8 cellular contexts compared by ENCODE assay signal in genomic region chr3:196639517-196640500, GRCh38. TPM values are rescaled to one million over a fixed set of nuclear protein-coding genes. Genes with fewer than 3 reads are reported as not detected.
A peak's percentile ranks its signal among the peaks of the same experiment; 100 is the strongest.
DNase-seq lines count a peak whose midpoint lies in the region; ATAC-seq and TF ChIP-seq lines count a peak whose summit lies in the region.

NRROS (plus strand) TSS chr3:196639694; CDS start chr3:196654540, 14,846 bp downstream.

- H3K79me2 ChIP-seq in OCI-LY1 (ENCODE audit: insufficient read depth, low read length): no peaks in the 10 kb centered on the region

- H3K9ac ChIP-seq in OCI-LY1 (ENCODE audit: low read length): no peak within 1 kb of the TSS

- peaks cover 27% of the 10 kb centered on the region for H3K36me3 Mint-ChIP-seq in activated T-helper 1 cell treated with anti-CD3 and anti-CD28 coated beads, Interleukin-12 subunit alpha, Interleukin-12 subunit beta, Interleukin-2, Interleukin-4 antibody, amounts not matched to agents 30 ng/mL and 10 ng/mL and 1 ng/mL, durations not matched to agents 14 hours and 24 hours and 36 hours (ENCODE audit: low read depth)
- H3K36me3 Mint-ChIP-seq in nephron progenitor cell (ENCODE audit: low read depth): no peaks in the 10 kb centered on the region

- peak; percentile 31 for ATAC-seq in HG03196 (IDR thresholded peaks at IDR 0.05; ENCODE audit: unreplicated experiment)

- H3K27ac ChIP-seq in OCI-LY1 (ENCODE audit: low read depth, low read length, poor library complexity, severe bottlenecking) (no peak within 1 kb of the TSS), substantia nigra (ENCODE audit: low read depth, low read length, poor library complexity, severe bottlenecking) (peak within 1 kb of the TSS; percentile 2)

- intact Hi-C loops in activated T-helper 1 cell treated with anti-CD3 and anti-CD28 coated beads, Interleukin-12 subunit alpha, Interleukin-12 subunit beta, Interleukin-2, Interleukin-4 antibody, amounts not matched to agents 30 ng/mL and 10 ng/mL and 1 ng/mL, durations not matched to agents 14 hours and 24 hours and 36 hours (cut with micrococcal nuclease): loop anchor here (1.0 kb wide), 4 partner anchors 8 to 45 kb away; no protein-coding TSS in a partner anchor

- H3K4me3 Mint-ChIP-seq in activated T-helper 1 cell treated with anti-CD3 and anti-CD28 coated beads, Interleukin-12 subunit alpha, Interleukin-12 subunit beta, Interleukin-2, Interleukin-4 antibody, amounts not matched to agents 30 ng/mL and 10 ng/mL and 1 ng/mL, durations not matched to agents 14 hours and 24 hours and 36 hours: peak within 1 kb of the TSS; percentile 94
- peak within 1 kb of the TSS; percentile 76 for H3K4me3 Mint-ChIP-seq in nephron progenitor cell

- H3K4me1 Mint-ChIP-seq in activated T-helper 1 cell treated with anti-CD3 and anti-CD28 coated beads, Interleukin-12 subunit alpha, Interleukin-12 subunit beta, Interleukin-2, Interleukin-4 antibody, amounts not matched to agents 30 ng/mL and 10 ng/mL and 1 ng/mL, durations not matched to agents 14 hours and 24 hours and 36 hours (ENCODE audit: low read depth): peaks cover 77% of the 10 kb centered on the region
- peaks cover 15% of the 10 kb centered on the region for H3K4me1 Mint-ChIP-seq in nephron progenitor cell

- no peaks in the 10 kb centered on the region for H3K27me3 Mint-ChIP-seq in activated T-helper 1 cell treated with anti-CD3 and anti-CD28 coated beads, Interleukin-12 subunit alpha, Interleukin-12 subunit beta, Interleukin-2, Interleukin-4 antibody, amounts not matched to agents 30 ng/mL and 10 ng/mL and 1 ng/mL, durations not matched to agents 14 hours and 24 hours and 36 hours (ENCODE audit: insufficient read depth)
- peaks cover 25% of the 10 kb centered on the region for H3K27me3 Mint-ChIP-seq in nephron progenitor cell (ENCODE audit: low read depth, poor library complexity)

- H3K36me3 ChIP-seq in OCI-LY1 (ENCODE audit: insufficient read depth, low read length): no peaks in the 10 kb centered on the region

- no peaks in the 10 kb centered on the region for H3F3A ChIP-seq in OCI-LY1 (ENCODE audit: insufficient read depth, low read length)

- peak within 1 kb of the TSS; percentile 43 for H3K4me3 ChIP-seq in OCI-LY1 (ENCODE audit: low read depth, low read length, poor library complexity, severe bottlenecking)
- peak within 1 kb of the TSS; percentile 57 for H3K4me3 ChIP-seq in fibroblast of the aortic adventitia (ENCODE audit: low read depth, low read length)

- no peak within 1 kb of the TSS for H2AFZ ChIP-seq in OCI-LY1 (ENCODE audit: low read length)

- H3K27me3 ChIP-seq in OCI-LY1 (ENCODE audit: insufficient read depth, low read length): peaks cover 18% of the 10 kb centered on the region; the same call in 1 of the 2 replicates

- H3K4me1 ChIP-seq in OCI-LY1 (ENCODE audit: insufficient read depth, low read length, severe bottlenecking): peaks cover 23% of the 10 kb centered on the region

- H3K9me3 ChIP-seq in OCI-LY1 (ENCODE audit: low read length): no peaks in the 10 kb centered on the region

- H3K27ac Mint-ChIP-seq in activated T-helper 1 cell treated with anti-CD3 and anti-CD28 coated beads, Interleukin-12 subunit alpha, Interleukin-12 subunit beta, Interleukin-2, Interleukin-4 antibody, amounts not matched to agents 30 ng/mL and 10 ng/mL and 1 ng/mL, durations not matched to agents 14 hours and 24 hours and 36 hours: peak within 1 kb of the TSS; percentile 94
- no peak within 1 kb of the TSS for H3K27ac Mint-ChIP-seq in nephron progenitor cell

- H4K20me1 ChIP-seq in OCI-LY1 (ENCODE audit: insufficient read depth, low read length): no peaks in the 10 kb centered on the region

- TF ChIP-seq CTCF in OCI-LY1 (IDR thresholded peaks at IDR 0.05; ENCODE audit: low read length) (no peak), fibroblast of the aortic adventitia (IDR thresholded peaks at IDR 0.05; ENCODE audit: insufficient read depth, low read length) (no peak), nephron progenitor cell (IDR thresholded peaks at IDR 0.05) (no peak)

- H3K9me2 ChIP-seq in OCI-LY1 (ENCODE audit: low read depth, low read length): no peaks in the 10 kb centered on the region

- peak within 1 kb of the TSS; percentile 64 for H3K4me2 ChIP-seq in OCI-LY1 (ENCODE audit: low read length)

- DNase-seq in NCI-H1417 (lab: John Stamatoyannopoulos, UW): peak; percentile 72 to 89 (median 88)
- DNase-seq in NCI-H1417 treated with DMSO at 0.1 percent for 48 hours (lab: John Stamatoyannopoulos, UW): no peak
- DNase-seq in activated T-helper 1 cell treated with anti-CD3 and anti-CD28 coated beads, Interleukin-12 subunit alpha, Interleukin-12 subunit beta, Interleukin-2, Interleukin-4 antibody, amounts not matched to agents 30 ng/mL and 10 ng/mL and 1 ng/mL, durations not matched to agents 14 hours and 24 hours and 36 hours (ENCODE audit: low spot score): peak; percentile 61
- DNase-seq in fibroblast of the aortic adventitia (ENCODE audit: low read depth): peak; percentile 49
- peak; percentile 50 for DNase-seq in nephron progenitor cell
- peak in 28 of 49 donors; percentile 22 to 69 (median 46) for DNase-seq in substantia nigra (lab: John Stamatoyannopoulos, UW)

- H3K9me3 Mint-ChIP-seq in activated T-helper 1 cell treated with anti-CD3 and anti-CD28 coated beads, Interleukin-12 subunit alpha, Interleukin-12 subunit beta, Interleukin-2, Interleukin-4 antibody, amounts not matched to agents 30 ng/mL and 10 ng/mL and 1 ng/mL, durations not matched to agents 14 hours and 24 hours and 36 hours: no peaks in the 10 kb centered on the region
- no peaks in the 10 kb centered on the region for H3K9me3 Mint-ChIP-seq in nephron progenitor cell

RNA-seq across cellular contexts. Expression of gene NRROS, which starts in this region (rescaled TPM):
- 37.8 and 38.8 TPM in 2 replicates for total RNA-seq in activated T-helper 1 cell treated with anti-CD3 and anti-CD28 coated beads, Interleukin-12 subunit alpha, Interleukin-12 subunit beta, Interleukin-2, Interleukin-4 antibody, amounts not matched to agents 30 ng/mL and 10 ng/mL and 1 ng/mL, durations not matched to agents 14 hours and 24 hours and 36 hours
- 0.65 and 2.9 TPM in 2 replicates for total RNA-seq in fibroblast of the aortic adventitia (ENCODE audit: low replicate concordance)
